11 cellular contexts compared by ENCODE assay signal in genomic region chr13:47903836-47904235, GRCh38.
DNase-seq lines count a peak whose midpoint lies in the region; ATAC-seq and TF ChIP-seq lines count a peak whose summit lies in the region.
"Had no signal": no experiment of that assay in that cellular context is flagged by ENCODE, and none has a peak within 500 bp of the region (broad histone marks: within the 10 kb centered on the region; RNA-seq: fewer than 3 reads in every experiment).

No MANE protein-coding gene starts in this region.

- peak overlapping the region; percentile 24 to 51 for H3K27ac Mint-ChIP-seq in natural killer cell
- H3K27ac Mint-ChIP-seq in natural killer cell treated with Interleukin-12 subunit alpha and Interleukin-12 subunit beta and Interleukin-15 and Interleukin-18, amount 100 ng/mL, for 72 hours = no peak overlapping the region
- H3K27ac Mint-ChIP-seq: activated CD4-positive, alpha-beta memory T cell treated with anti-CD3 and anti-CD28 coated beads for 36 hours had no signal

- peak overlapping the region; percentile 26 for H3K4me3 Mint-ChIP-seq in natural killer cell
- no peak overlapping the region for H3K4me3 Mint-ChIP-seq in natural killer cell treated with Interleukin-12 subunit alpha and Interleukin-12 subunit beta and Interleukin-15 and Interleukin-18, amount 100 ng/mL, for 72 hours
- H3K4me3 Mint-ChIP-seq: activated CD4-positive, alpha-beta memory T cell treated with anti-CD3 and anti-CD28 coated beads for 36 hours; central memory CD8-positive, alpha-beta T cell had no signal

- H3K4me1 Mint-ChIP-seq in natural killer cell = peaks cover 0 to 6% of the 10 kb centered on the region in 2 donors
- H3K4me1 Mint-ChIP-seq in natural killer cell treated with Interleukin-12 subunit alpha and Interleukin-12 subunit beta and Interleukin-15 and Interleukin-18, amount 100 ng/mL, for 72 hours (ENCODE audit: low read depth in 2 of 2) = no peaks in the 10 kb centered on the region

- H3K4ac ChIP-seq in mesendoderm (ENCODE audit: low read depth, low read length) = no peak overlapping the region

- no peak for TF ChIP-seq POLR2A in vagina (IDR thresholded peaks at IDR 0.05)

- H3K27ac ChIP-seq in vagina (peak overlapping the region; percentile 33), mesendoderm (ENCODE audit: low read depth, low read length) (no peak overlapping the region)

- no peaks in the 10 kb centered on the region for H3K27me3 ChIP-seq in vagina
- H3K27me3 ChIP-seq in mesendoderm (ENCODE audit: insufficient read depth, low read length, poor library complexity) = no peaks in the 10 kb centered on the region

- no peak overlapping the region for H4K5ac ChIP-seq in mesendoderm (ENCODE audit: low read length)

- no CpG with 5 or more reads among the region's 6 CpGs for WGBS in mesendoderm (ENCODE audit: extremely low coverage, insufficient coverage, low lambda C conversion rate)

- no peak overlapping the region for H2BK15ac ChIP-seq in mesendoderm (replicated peaks; ENCODE audit: low read depth)

- H3K9me3 ChIP-seq in vagina = no peaks in the 10 kb centered on the region

- H3K4me1 ChIP-seq in vagina = no peaks in the 10 kb centered on the region
- H3K4me1 ChIP-seq in mesendoderm (ENCODE audit: control insufficient read depth, low read depth, low read length) = no peaks in the 10 kb centered on the region

- H3K79me1 ChIP-seq in mesendoderm (ENCODE audit: low read length) = no peaks in the 10 kb centered on the region

- H3K36me3 Mint-ChIP-seq in natural killer cell = no peaks in the 10 kb centered on the region
- no peaks in the 10 kb centered on the region for H3K36me3 Mint-ChIP-seq in natural killer cell treated with Interleukin-12 subunit alpha and Interleukin-12 subunit beta and Interleukin-15 and Interleukin-18, amount 100 ng/mL, for 72 hours

- no peak overlapping the region for H3K9ac ChIP-seq in mesendoderm (ENCODE audit: low read length)

- no peak overlapping the region for H3K18ac ChIP-seq in mesendoderm (ENCODE audit: low read length)

- no peak overlapping the region for H2AK5ac ChIP-seq in mesendoderm (ENCODE audit: low read length)

- no peaks in the 10 kb centered on the region for H3K27me3 Mint-ChIP-seq in natural killer cell (ENCODE audit: low read depth in 2 of 2)
- no peaks in the 10 kb centered on the region for H3K27me3 Mint-ChIP-seq in natural killer cell treated with Interleukin-12 subunit alpha and Interleukin-12 subunit beta and Interleukin-15 and Interleukin-18, amount 100 ng/mL, for 72 hours
- H3K27me3 Mint-ChIP-seq: activated CD4-positive, alpha-beta memory T cell treated with anti-CD3 and anti-CD28 coated beads for 36 hours; central memory CD8-positive, alpha-beta T cell had no signal

- TF ChIP-seq CTCF in natural killer cell (IDR thresholded peaks at IDR 0.05) = no peak
- no peak for TF ChIP-seq CTCF in vagina (IDR thresholded peaks at IDR 0.05)

- no peak overlapping the region for H2BK5ac ChIP-seq in mesendoderm (ENCODE audit: low read length)

- no peak overlapping the region for H2BK120ac ChIP-seq in mesendoderm (ENCODE audit: low read depth, low read length)

- H3K79me2 ChIP-seq in mesendoderm (ENCODE audit: control insufficient read depth, insufficient read depth, low read length) = no peaks in the 10 kb centered on the region

- H3K4me3 ChIP-seq in vagina (peak overlapping the region; percentile 22 to 24), mesendoderm (ENCODE audit: low read length) (no peak overlapping the region)

- H4K8ac ChIP-seq in mesendoderm (ENCODE audit: low read depth, low read length) = no peak overlapping the region

- no peaks in the 10 kb centered on the region for H3K9me3 Mint-ChIP-seq in natural killer cell
- no peaks in the 10 kb centered on the region for H3K9me3 Mint-ChIP-seq in natural killer cell treated with Interleukin-12 subunit alpha and Interleukin-12 subunit beta and Interleukin-15 and Interleukin-18, amount 100 ng/mL, for 72 hours
- H3K9me3 Mint-ChIP-seq: activated CD4-positive, alpha-beta memory T cell treated with anti-CD3 and anti-CD28 coated beads for 36 hours; central memory CD8-positive, alpha-beta T cell had no signal

- no peak overlapping the region for H3K56ac ChIP-seq in mesendoderm (ENCODE audit: low read length)

- no peak for ATAC-seq in natural killer cell
- no peak for ATAC-seq in natural killer cell treated with Interleukin-12 subunit alpha and Interleukin-12 subunit beta and Interleukin-15 and Interleukin-18, amount 100 ng/mL, for 72 hours
- ATAC-seq: right cardiac atrium had no signal

- H3K4me2 ChIP-seq in mesendoderm (ENCODE audit: low read length) = no peak overlapping the region

- DNase-seq in natural killer cell = no peak
- no peak for DNase-seq in natural killer cell treated with Interleukin-12 subunit alpha and Interleukin-12 subunit beta and Interleukin-15 and Interleukin-18, amount 100 ng/mL, for 72 hours (ENCODE audit: low spot score)
- DNase-seq in SKM-1 (lab: John Stamatoyannopoulos, UW; ENCODE audit: unreplicated experiment) = peak; percentile 27
- DNase-seq in glomerular visceral epithelial cell (ENCODE audit: extremely low spot score) = peak; percentile 12
- no peak for DNase-seq in vagina (ENCODE audit: extremely low spot score in 2 of 2)
- DNase-seq in activated naive CD4-positive, alpha-beta T cell treated with anti-CD3 and anti-CD28 coated beads, Interleukin-2, amount 50 U/mL, for 16 hours = no peak
- DNase-seq in mesendoderm = no peak
- no peak for DNase-seq in occipital lobe (lab: John Stamatoyannopoulos, UW)
- DNase-seq: activated CD4-positive, alpha-beta memory T cell treated with anti-CD3 and anti-CD28 coated beads for 36 hours; right cardiac atrium had no signal

- intact Hi-C loops in natural killer cell (cut with micrococcal nuclease) = no loop called here
- intact Hi-C loops in vagina (cut with DNase I) = no loop called here

- H3K36me3 ChIP-seq in vagina (no peaks in the 10 kb centered on the region), mesendoderm (ENCODE audit: control insufficient read depth, insufficient read depth, low read length) (no peaks in the 10 kb centered on the region)

- no peak overlapping the region for H3K23ac ChIP-seq in mesendoderm (ENCODE audit: low read length)

Comparison
In these comparisons a context has a peak if more than half of its experiments do, and no peak if none do; other contexts are left out.
1. H3K27ac Mint-ChIP-seq: peak in natural killer cell (2 of 2); none in natural killer cell treated with Interleukin-12 subunit alpha and Interleukin-12 subunit beta and Interleukin-15 and Interleukin-18, amount 100 ng/mL, for 72 hours (0 of 2).
2. DNase-seq: peak in SKM-1 (single experiment) and glomerular visceral epithelial cell (single experiment); none in natural killer cell (single experiment), natural killer cell treated with Interleukin-12 subunit alpha and Interleukin-12 subunit beta and Interleukin-15 and Interleukin-18, amount 100 ng/mL, for 72 hours (single experiment), vagina (0 of 2), activated naive CD4-positive, alpha-beta T cell treated with anti-CD3 and anti-CD28 coated beads, Interleukin-2, amount 50 U/mL, for 16 hours (single experiment), mesendoderm (single experiment) and occipital lobe (single experiment).